In genomic region chr5:31464081-31464480, GRCh38 we compare ENCODE assay signal across 22 cellular contexts.
DNase-seq lines count a peak whose midpoint lies in the region; ATAC-seq, FAIRE-seq and TF ChIP-seq lines count a peak whose summit lies in the region.
"Had no signal": no experiment of that assay in that cellular context is flagged by ENCODE, and none has a peak within 500 bp of the region (broad histone marks: within the 10 kb centered on the region; RNA-seq: fewer than 3 reads in every experiment).

No MANE protein-coding gene starts in this region.

- H3K79me2 ChIP-seq in astrocyte (ENCODE audit: insufficient read depth, low read length) (no peaks in the 10 kb centered on the region), endothelial cell of umbilical vein (ENCODE audit: control insufficient read depth, insufficient read depth, low read length) (no peaks in the 10 kb centered on the region)

- H4K20me1 ChIP-seq in astrocyte (ENCODE audit: insufficient read depth, low read length) (no peaks in the 10 kb centered on the region), endothelial cell of umbilical vein (replicated peaks; ENCODE audit: control insufficient read depth, extremely low read depth, insufficient read depth, low read length) (no peaks in the 10 kb centered on the region)

- no peak for ATAC-seq in HG03442 (IDR thresholded peaks at IDR 0.05; ENCODE audit: unreplicated experiment)
- ATAC-seq: GM23338, HCT116, HepG2 had no signal

- H3K36me3 ChIP-seq in astrocyte (ENCODE audit: insufficient read depth, low read length) (peaks cover 34% of the 10 kb centered on the region), endothelial cell of umbilical vein (ENCODE audit: control insufficient read depth in 2 of 2, extremely low read depth in 1 of 2, insufficient read depth in 2 of 2, low read length in 2 of 2) (peaks cover 6 to 14% of the 10 kb centered on the region in 2 experiments)

- no TSS peak for BruUV-seq in endothelial cell of umbilical vein (replicated peaks; lab: Mats Ljungman, UMichigan)

- H3K4me3 ChIP-seq in astrocyte (ENCODE audit: insufficient read depth, low read depth, low read length) (no peak overlapping the region), endothelial cell of umbilical vein (replicated peaks in 1 of 3; ENCODE audit: insufficient read depth in 1 of 3, low read depth in 1 of 3, low read length in 3 of 3) (no peak overlapping the region)
- H3K4me3 ChIP-seq: GM23338 had no signal

- H3K9me3 ChIP-seq in astrocyte (ENCODE audit: insufficient read depth, low read depth, low read length): no peaks in the 10 kb centered on the region
- no peaks in the 10 kb centered on the region for H3K9me3 ChIP-seq in endothelial cell of umbilical vein (replicated peaks; ENCODE audit: control insufficient read depth, insufficient read depth, low read length)
- H3K9me3 ChIP-seq: Caco-2 had no signal

- H3K4me2 ChIP-seq in astrocyte (ENCODE audit: low read length): no peak overlapping the region
- no peak overlapping the region for H3K4me2 ChIP-seq in endothelial cell of umbilical vein (ENCODE audit: insufficient read depth, low read length)
- H3K4me2 ChIP-seq: GM23338 had no signal

- POLR2A ChIA-PET in endothelial cell of umbilical vein (lab: Charles Lee): no interaction called here

- no peak overlapping the region for H3K27ac Mint-ChIP-seq in astrocyte (ENCODE audit: unreplicated experiment)
- H3K27ac Mint-ChIP-seq: CD4-positive, alpha-beta T cell; GM23338; HFFc6; IgD-negative memory B cell had no signal

- no peak overlapping the region for H3K4me3 Mint-ChIP-seq in astrocyte (ENCODE audit: unreplicated experiment)
- H3K4me3 Mint-ChIP-seq: CD4-positive, alpha-beta T cell; GM23338; HFFc6; IgD-negative memory B cell had no signal

- H3K9ac ChIP-seq in astrocyte (ENCODE audit: low read length) (no peak overlapping the region), endothelial cell of umbilical vein (replicated peaks; ENCODE audit: extremely low read depth, insufficient read depth, low read length) (no peak overlapping the region)

- no peak overlapping the region for H2AFZ ChIP-seq in astrocyte (ENCODE audit: low read depth, low read length)
- no peak overlapping the region for H2AFZ ChIP-seq in endothelial cell of umbilical vein (ENCODE audit: low read depth, low read length)
- H2AFZ ChIP-seq: GM23338 had no signal

- CTCF ChIA-PET in endothelial cell of umbilical vein (lab: Charles Lee): no interaction called here

- H3K27me3 ChIP-seq in astrocyte (ENCODE audit: insufficient read depth, low read length) (no peaks in the 10 kb centered on the region), endothelial cell of umbilical vein (ENCODE audit: control insufficient read depth in 2 of 2, insufficient read depth in 2 of 2, low read length in 2 of 2) (no peaks in the 10 kb centered on the region)

- no peak for FAIRE-seq in astrocyte (lab: Jason Lieb, UNC)
- FAIRE-seq in endothelial cell of umbilical vein (lab: Jason Lieb, UNC): no peak
- FAIRE-seq: A204.1, D721Med, G401.6, GM12892, GM18507, H54, HepG2 had no signal

- dilution Hi-C loops in endothelial cell of umbilical vein (cut with MboI; ENCODE audit: extremely low pct_ligation_motif_present, low sequenced_read_pairs): no loop called here

- H3K4me1 ChIP-seq in astrocyte (ENCODE audit: insufficient read depth, low read length) (no peaks in the 10 kb centered on the region), endothelial cell of umbilical vein (ENCODE audit: control insufficient read depth, extremely low read depth, insufficient read depth, low read length) (no peaks in the 10 kb centered on the region)
- H3K4me1 ChIP-seq: Caco-2 had no signal

- peaks cover 29% of the 10 kb centered on the region for H3K36me3 Mint-ChIP-seq in astrocyte (ENCODE audit: low read depth, unreplicated experiment)

- peaks cover 2% of the 10 kb centered on the region for H3K9me1 ChIP-seq in endothelial cell of umbilical vein (replicated peaks; ENCODE audit: control insufficient read depth, extremely low read depth, insufficient read depth, low read length)

- no peaks in the 10 kb centered on the region for H3K27me3 Mint-ChIP-seq in astrocyte (ENCODE audit: low read depth, unreplicated experiment)
- H3K27me3 Mint-ChIP-seq: CD4-positive, alpha-beta T cell; IgD-negative memory B cell had no signal

- DNase-seq in astrocyte (ENCODE audit: low read depth): peak; percentile 44
- DNase-seq in astrocyte of the hippocampus (ENCODE audit: low read depth, low spot score): peak; percentile 17
- DNase-seq in endothelial cell of umbilical vein (ENCODE audit: low read depth, low spot score): peak; percentile 55
- DNase-seq in stromal cell of bone marrow (ENCODE audit: low read depth): peak; percentile 21
- no peak for DNase-seq in HCEC 1CT
- no peak for DNase-seq in glomerular visceral epithelial cell (ENCODE audit: extremely low spot score)
- DNase-seq: AML-193; Caco-2; CD4-positive, alpha-beta T cell; HFFc6 had no signal

- no peaks in the 10 kb centered on the region for H3K4me1 Mint-ChIP-seq in astrocyte (ENCODE audit: low read depth, unreplicated experiment)
- H3K4me1 Mint-ChIP-seq: GM23338 had no signal

- no peak for TF ChIP-seq POLR2A in endothelial cell of umbilical vein (IDR thresholded peaks at IDR 0.05; ENCODE audit: low read depth, low read length)

- no peaks in the 10 kb centered on the region for H3K9me3 Mint-ChIP-seq in astrocyte (ENCODE audit: unreplicated experiment)
- H3K9me3 Mint-ChIP-seq: HFFc6 had no signal

- intact Hi-C loops in endothelial cell of umbilical vein (cut with micrococcal nuclease): no loop called here

- H3K27ac ChIP-seq in astrocyte (ENCODE audit: low read depth, low read length) (no peak overlapping the region), endothelial cell of umbilical vein (ENCODE audit: insufficient read depth, low read depth, low read length) (no peak overlapping the region)
- H3K27ac ChIP-seq: C4-2B had no signal

- TF ChIP-seq CTCF in astrocyte (IDR thresholded peaks at IDR 0.05; ENCODE audit: insufficient read depth, low read depth, low read length) (no peak), endothelial cell of umbilical vein (IDR thresholded peaks at IDR 0.05; ENCODE audit: extremely low read depth in 1 of 2, insufficient read depth in 1 of 2, low read depth in 1 of 2, low read length in 2 of 2) (no peak)

TF ChIP-seq in endothelial cell of umbilical vein, 7 proteins besides CTCF, POLR2A, EP300 and RAD21:
- TF ChIP-seq MYC (IDR thresholded peaks at IDR 0.05; ENCODE audit: low read depth, low read length): no peak
- TF ChIP-seq FOS (IDR thresholded peaks at IDR 0.05; ENCODE audit: borderline replicate concordance, insufficient read depth, low read length): no peak
- no peak for TF ChIP-seq JUN (IDR thresholded peaks at IDR 0.05; ENCODE audit: borderline replicate concordance, insufficient read depth, insufficient read length, low read depth)
- no peak for TF ChIP-seq MAX (IDR thresholded peaks at IDR 0.05; ENCODE audit: insufficient read depth, insufficient read length)
- no peak for TF ChIP-seq GATA2 (IDR thresholded peaks at IDR 0.05; ENCODE audit: insufficient read depth, insufficient read length, low read depth, low read length)
- TF ChIP-seq EZH2 (IDR thresholded peaks at IDR 0.05; ENCODE audit: borderline replicate concordance, low read depth, low read length, severe bottlenecking): no peak
- TF ChIP-seq POLR2AphosphoS5 (IDR thresholded peaks at IDR 0.05; ENCODE audit: insufficient read depth, low read depth, low read length): no peak
TF ChIP-seq in endothelial cell of umbilical vein: peak in this region for 0.

Comparison
In these comparisons a context has a peak if more than half of its experiments do, and no peak if none do; other contexts are left out.
1. DNase-seq: peak in astrocyte (single experiment), astrocyte of the hippocampus (single experiment), endothelial cell of umbilical vein (single experiment) and stromal cell of bone marrow (single experiment); none in HCEC 1CT (single experiment) and glomerular visceral epithelial cell (single experiment).